Comparison of ENCODE assay signal across 20 cellular contexts in the genomic region with DNA sequence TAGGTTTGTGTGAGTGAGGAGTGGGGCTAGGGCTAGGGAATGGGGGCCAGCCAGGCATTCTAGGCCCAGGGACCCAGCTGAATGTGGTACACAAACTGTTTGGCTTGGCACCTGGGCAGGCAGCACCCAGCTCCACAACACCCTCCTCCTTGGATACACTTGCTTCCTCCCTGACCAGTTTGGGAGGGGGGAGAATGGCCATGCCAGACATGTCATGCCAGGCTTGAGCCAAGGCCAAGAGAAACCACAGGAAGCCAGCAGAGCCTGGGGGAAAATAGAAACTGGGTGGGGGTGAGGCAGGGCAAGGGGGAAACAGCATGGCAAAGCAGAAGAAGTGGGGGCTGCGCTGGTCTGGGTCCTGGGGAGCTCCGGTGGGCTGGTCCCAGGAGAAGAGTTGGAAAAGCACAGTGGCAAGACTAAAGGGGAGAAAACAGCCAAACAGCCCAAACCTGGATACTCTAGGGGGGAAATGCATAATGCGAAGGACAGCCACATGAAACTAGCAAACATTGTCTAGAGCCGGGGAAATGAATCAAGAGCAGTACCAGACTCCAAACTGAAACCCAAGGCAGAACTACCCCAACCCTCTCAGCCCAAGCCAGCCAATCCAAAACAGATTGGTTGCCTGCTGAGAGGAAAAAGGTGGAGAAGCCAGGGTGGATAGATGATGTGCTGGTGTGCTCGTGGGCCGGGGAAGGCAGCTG. TPM values are rescaled to one million over a fixed set of nuclear protein-coding genes. Genes with fewer than 3 reads are reported as not detected.
DNase-seq lines count a peak whose midpoint lies in the region; ATAC-seq, FAIRE-seq and TF ChIP-seq lines count a peak whose summit lies in the region.
"Had no signal": no experiment of that assay in that cellular context is flagged by ENCODE, and none has a peak within 500 bp of the region (broad histone marks: within the 10 kb centered on the region; RNA-seq: fewer than 3 reads in every experiment).

No MANE protein-coding gene starts in this region.

- peak; percentile 55 for DNase-seq in A172 (ENCODE audit: low spot score)
- DNase-seq in MG63, result peak; percentile 80
- peak; percentile 42 for DNase-seq in mammary epithelial cell
- peak; percentile 7 for DNase-seq in natural killer cell
- no peak for DNase-seq in activated CD8-positive, alpha-beta memory T cell treated with anti-CD3 and anti-CD28 coated beads, Interleukin-2, amount 10 ng/mL, durations not matched to agents 7 days and 5 days
- no peak for DNase-seq in RCC 7860 (ENCODE audit: low spot score)
- DNase-seq: activated CD4-positive, alpha-beta T cell treated with anti-CD3 and anti-CD28 coated beads for 36 hours; activated naive CD8-positive, alpha-beta T cell treated with anti-CD3 and anti-CD28 coated beads, Interleukin-2, amount 10 ng/mL, durations not matched to agents 7 days and 5 days; erythroblast; NCI-H1092 treated with DMSO at 0.1 percent for 48 hours; NCI-H226; stimulated activated naive CD4-positive, alpha-beta T cell; T-helper 17 cell had no signal

- H3K79me2 ChIP-seq in mammary epithelial cell (ENCODE audit: insufficient read depth, low read length), result no peaks in the 10 kb centered on the region

- no peak overlapping the region for H3K27ac ChIP-seq in mammary epithelial cell (ENCODE audit: insufficient read depth, low read depth, low read length)

- CTCF ChIA-PET in mammary epithelial cell (lab: Charles Lee; ENCODE audit: low non-redundant PET), result no interaction called here
- CTCF ChIA-PET in activated CD8-positive, alpha-beta memory T cell treated with anti-CD3 and anti-CD28 coated beads, Interleukin-2, amount 10 ng/mL, durations not matched to agents 7 days and 5 days (lab: Charles Lee), result interaction anchor here (0.7 kb wide), 2 partner anchors 63 to 940 kb away, joined by 3 read pairs; no protein-coding TSS in a partner anchor

- dilution Hi-C loops in mammary epithelial cell (cut with HindIII; ENCODE audit: low sequenced_read_pairs), result no loop called here

- BruUV-seq in mammary epithelial cell (replicated peaks; lab: Mats Ljungman, UMichigan), result no TSS peak

- H3K9me3 ChIP-seq in MG63, result no peaks in the 10 kb centered on the region
- no peaks in the 10 kb centered on the region for H3K9me3 ChIP-seq in mammary epithelial cell (replicated peaks; ENCODE audit: insufficient read depth, low read length)

- H3K9ac ChIP-seq in mammary epithelial cell (ENCODE audit: insufficient read depth, low read length), result no peak overlapping the region

- H3K4me3 ChIP-seq in MG63, result no peak overlapping the region
- no peak overlapping the region for H3K4me3 ChIP-seq in mammary epithelial cell (replicated peaks in 1 of 3; ENCODE audit: insufficient read depth in 1 of 3, low read depth in 2 of 3, low read length in 3 of 3)

- WGBS in mammary epithelial cell (ENCODE audit: low coverage, missing lambda C conversion rate), result 32% methylated on average over 6 of the region's 6 CpGs

- TF ChIP-seq CTCF in mammary epithelial cell (conservative IDR thresholded peaks at IDR 0.05 in 1 of 2, IDR thresholded peaks at IDR 0.05 in 1 of 2; ENCODE audit: extremely low read depth in 1 of 2, insufficient read depth in 1 of 2, low read depth in 1 of 2, low read length in 2 of 2) (no peak), natural killer cell (IDR thresholded peaks at IDR 0.05) (no peak)

- no peaks in the 10 kb centered on the region for H3K9me3 Mint-ChIP-seq in natural killer cell
- no peaks in the 10 kb centered on the region for H3K9me3 Mint-ChIP-seq in activated CD8-positive, alpha-beta memory T cell treated with anti-CD3 and anti-CD28 coated beads, Interleukin-2, amount 10 ng/mL, durations not matched to agents 7 days and 5 days (ENCODE audit: low read depth)
- H3K9me3 Mint-ChIP-seq: activated naive CD8-positive, alpha-beta T cell treated with anti-CD3 and anti-CD28 coated beads, Interleukin-2, amount 10 ng/mL, durations not matched to agents 7 days and 5 days; IgD-negative memory B cell; nephron had no signal

- no peaks in the 10 kb centered on the region for H3K36me3 ChIP-seq in MG63
- no peaks in the 10 kb centered on the region for H3K36me3 ChIP-seq in mammary epithelial cell (ENCODE audit: insufficient read depth, low read length)

- H3K4me1 Mint-ChIP-seq in natural killer cell, result peaks cover 1 to 5% of the 10 kb centered on the region in 2 donors
- H3K4me1 Mint-ChIP-seq in activated CD8-positive, alpha-beta memory T cell treated with anti-CD3 and anti-CD28 coated beads, Interleukin-2, amount 10 ng/mL, durations not matched to agents 7 days and 5 days, result peaks cover under 1% of the 10 kb centered on the region
- H3K4me1 Mint-ChIP-seq: nephron had no signal

- peak overlapping the region; percentile 16 for H2AFZ ChIP-seq in mammary epithelial cell (ENCODE audit: low read depth, low read length)

- FAIRE-seq in RCC 7860 (lab: Jason Lieb, UNC), result no peak
- FAIRE-seq: colon had no signal

- peaks cover 25% of the 10 kb centered on the region for H3K4me1 ChIP-seq in mammary epithelial cell (ENCODE audit: insufficient read depth, low read length)

- no peaks in the 10 kb centered on the region for H4K20me1 ChIP-seq in mammary epithelial cell (ENCODE audit: insufficient read depth, low read length)

- H3K36me3 Mint-ChIP-seq in natural killer cell, result no peaks in the 10 kb centered on the region
- H3K36me3 Mint-ChIP-seq in activated CD8-positive, alpha-beta memory T cell treated with anti-CD3 and anti-CD28 coated beads, Interleukin-2, amount 10 ng/mL, durations not matched to agents 7 days and 5 days, result no peaks in the 10 kb centered on the region
- H3K36me3 Mint-ChIP-seq: activated naive CD8-positive, alpha-beta T cell treated with anti-CD3 and anti-CD28 coated beads, Interleukin-2, amount 10 ng/mL, durations not matched to agents 7 days and 5 days; IgD-negative memory B cell had no signal

- no peak overlapping the region for H3K27ac Mint-ChIP-seq in natural killer cell
- H3K27ac Mint-ChIP-seq in activated CD8-positive, alpha-beta memory T cell treated with anti-CD3 and anti-CD28 coated beads, Interleukin-2, amount 10 ng/mL, durations not matched to agents 7 days and 5 days, result no peak overlapping the region
- H3K27ac Mint-ChIP-seq: activated CD4-positive, alpha-beta T cell treated with anti-CD3 and anti-CD28 coated beads for 36 hours; activated naive CD8-positive, alpha-beta T cell treated with anti-CD3 and anti-CD28 coated beads, Interleukin-2, amount 10 ng/mL, durations not matched to agents 7 days and 5 days; IgD-negative memory B cell; nephron; T-helper 17 cell had no signal

- H3K4me2 ChIP-seq in mammary epithelial cell (ENCODE audit: insufficient read depth, low read depth, low read length), result peak overlapping the region; percentile 62

- no peak overlapping the region for H3K4me3 Mint-ChIP-seq in natural killer cell
- no peak overlapping the region for H3K4me3 Mint-ChIP-seq in activated CD8-positive, alpha-beta memory T cell treated with anti-CD3 and anti-CD28 coated beads, Interleukin-2, amount 10 ng/mL, durations not matched to agents 7 days and 5 days
- H3K4me3 Mint-ChIP-seq: activated CD4-positive, alpha-beta T cell treated with anti-CD3 and anti-CD28 coated beads for 36 hours; activated naive CD8-positive, alpha-beta T cell treated with anti-CD3 and anti-CD28 coated beads, Interleukin-2, amount 10 ng/mL, durations not matched to agents 7 days and 5 days; IgD-negative memory B cell; nephron; T-helper 17 cell had no signal

- peaks cover 0 to under 1% of the 10 kb centered on the region in 2 donors for H3K27me3 Mint-ChIP-seq in natural killer cell (ENCODE audit: low read depth in 2 of 2)
- H3K27me3 Mint-ChIP-seq in activated CD8-positive, alpha-beta memory T cell treated with anti-CD3 and anti-CD28 coated beads, Interleukin-2, amount 10 ng/mL, durations not matched to agents 7 days and 5 days, result peaks cover 11% of the 10 kb centered on the region

- intact Hi-C loops in mammary epithelial cell (cut with micrococcal nuclease) (no loop called here), natural killer cell (cut with micrococcal nuclease) (no loop called here)

- 0 out of 2 replicates have a peak, but pooled peaks cover 3% of the 10 kb centered on the region for H3K27me3 ChIP-seq in MG63
- no peaks in the 10 kb centered on the region for H3K27me3 ChIP-seq in mammary epithelial cell (ENCODE audit: insufficient read depth, low read length)

- no peak for ATAC-seq in natural killer cell
- no peak for ATAC-seq in HG03442 (IDR thresholded peaks at IDR 0.05; ENCODE audit: unreplicated experiment)
- ATAC-seq in HG02571 (IDR thresholded peaks at IDR 0.05; ENCODE audit: unreplicated experiment), result no peak
- ATAC-seq in activated CD8-positive, alpha-beta memory T cell treated with anti-CD3 and anti-CD28 coated beads, Interleukin-2, amount 10 ng/mL, durations not matched to agents 7 days and 5 days, result no peak
- ATAC-seq: activated CD4-positive, alpha-beta T cell treated with anti-CD3 and anti-CD28 coated beads for 36 hours; left lobe of liver; Panc1; T-helper 17 cell had no signal

- in situ Hi-C loops in mammary epithelial cell (cut with MboI; ENCODE audit: low sequenced_read_pairs in 2 of 2), result no loop called here

RNA-seq across cellular contexts. Expression of a gene that starts 47.9 kb away (rescaled TPM):
- not detected in 2 replicates for total RNA-seq in A172 (2014; rRNA removed; shearing (Covaris generic))
- total RNA-seq in MG63 (2014; rRNA removed; shearing (Covaris generic); ENCODE audit: low replicate concordance), result not detected in 2 replicates
- total RNA-seq in mammary epithelial cell (under 1 TPM; 0.45 to 0.50 TPM), natural killer cell (10 to 100 TPM; 58.3 to 65.2 (median 60.9) TPM)
- 0.15 TPM for polyA plus RNA-seq in mammary epithelial cell
- polyA minus RNA-seq in mammary epithelial cell, result not detected
- total RNA-seq in activated CD8-positive, alpha-beta memory T cell treated with anti-CD3 and anti-CD28 coated beads, Interleukin-2, amount 10 ng/mL, durations not matched to agents 7 days and 5 days, result under 1 TPM in 1 of 2 experiments, not detected in 1; 0.26 TPM
- polyA plus RNA-seq: IgD-negative memory B cell had no signal

Comparison
In these comparisons a context has a peak if more than half of its experiments do, and no peak if none do; other contexts are left out.
1. DNase-seq: peak in A172 (single experiment), MG63 (single experiment), mammary epithelial cell (single experiment) and natural killer cell (single experiment); none in activated CD8-positive, alpha-beta memory T cell treated with anti-CD3 and anti-CD28 coated beads, Interleukin-2, amount 10 ng/mL, durations not matched to agents 7 days and 5 days (single experiment) and RCC 7860 (single experiment).
2. RNA of a gene that starts 47.9 kb away (total RNA-seq): 58.3 to 65.2 TPM in natural killer cell; 0.45 to 0.50 TPM in mammary epithelial cell, 0.26 TPM in activated CD8-positive, alpha-beta memory T cell treated with anti-CD3 and anti-CD28 coated beads, Interleukin-2, amount 10 ng/mL, durations not matched to agents 7 days and 5 days, not detected in A172 and not detected in MG63; every median in the first group is over 10 times any median in the second.